In genomic region chr12:110330544-110330943, GRCh38 we compare ENCODE assay signal across 1 cellular context.
A peak's percentile ranks its signal among the peaks of the same experiment; 100 is the strongest.
TF ChIP-seq lines count a peak whose summit lies in the region.

No MANE protein-coding gene starts in this region.

TF ChIP-seq in HepG2, 621 proteins besides CTCF, POLR2A, EP300 and RAD21 (continued from another document):
- TF ChIP-seq CSRNP2 (CRISPR knock-in tag; conservative IDR thresholded peaks at IDR 0.05; ENCODE audit: low read depth) (no peak), CEBPG (CRISPR knock-in tag; IDR thresholded peaks at IDR 0.05) (peak; percentile 61), ZBTB25 (CRISPR knock-in tag; IDR thresholded peaks at IDR 0.05) (no peak), TEF (CRISPR knock-in tag; IDR thresholded peaks at IDR 0.05) (0 out of 2 replicates have a peak, but pooled peaks have one; percentile 33)
TF ChIP-seq in HepG2: peak in this region for 3.
